In the genomic region with DNA sequence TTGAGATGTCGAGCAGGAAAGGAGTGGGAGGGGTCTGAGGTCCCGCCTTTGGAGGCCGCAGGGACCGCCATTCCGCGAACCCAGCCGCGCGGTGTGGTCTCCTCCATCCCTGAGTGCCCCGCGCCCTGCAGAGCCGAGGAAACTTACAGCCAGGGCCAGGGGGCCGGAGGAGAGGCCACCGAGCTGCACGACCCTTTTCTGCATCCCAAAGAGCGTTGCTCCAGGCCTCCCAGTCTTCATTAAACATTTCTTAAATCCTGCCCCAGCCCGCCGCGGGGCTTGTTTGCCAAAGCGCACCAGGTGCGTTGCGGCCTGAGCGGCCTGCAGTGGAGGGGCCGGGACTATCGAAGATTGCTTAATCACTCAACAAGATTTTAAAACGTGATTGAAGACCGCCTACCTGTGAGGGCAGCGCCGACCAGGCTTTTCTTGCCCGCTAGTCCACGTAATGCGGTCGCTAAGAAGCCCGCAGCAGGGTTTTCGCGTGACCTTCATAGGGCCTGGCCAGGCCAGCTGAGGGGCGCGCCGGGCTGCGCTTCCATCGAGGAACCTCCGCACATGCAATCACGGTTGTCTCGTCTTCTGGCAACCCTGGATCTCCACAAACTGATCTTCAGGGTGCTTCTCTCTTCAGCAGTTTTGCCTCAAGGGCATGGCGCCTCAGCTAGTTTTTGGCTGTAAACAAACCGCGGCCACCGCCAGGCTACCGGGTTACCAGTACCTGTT, we compare ENCODE assay signal across 8 cellular contexts. TPM values are rescaled to one million over a fixed set of nuclear protein-coding genes. Genes with fewer than 3 reads are reported as not detected.
A peak's percentile ranks its signal among the peaks of the same experiment; 100 is the strongest.
DNase-seq lines count a peak whose midpoint lies in the region; ATAC-seq and TF ChIP-seq lines count a peak whose summit lies in the region.

No MANE protein-coding gene starts in this region.

- H3K9me3 Mint-ChIP-seq in CD4-positive, alpha-beta memory T cell: peaks cover 0 to 4% (median 0%) of the 10 kb centered on the region in 8 donors
- H3K9me3 Mint-ChIP-seq in glutamatergic neuron (ENCODE audit: unreplicated experiment): peaks cover 12% of the 10 kb centered on the region

- no peak overlapping the region for H2BK120ac ChIP-seq in trophoblast cell (ENCODE audit: insufficient read depth, low read length, poor library complexity)

- CTCF ChIA-PET in CD4-positive, alpha-beta memory T cell (lab: Charles Lee; ENCODE audit: partially characterized antibody): no interaction called here

- no peaks in the 10 kb centered on the region for H3K9me3 ChIP-seq in CD4-positive, alpha-beta memory T cell (ENCODE audit: control insufficient read depth in 1 of 2, low read length in 2 of 2)
- H3K9me3 ChIP-seq in trophoblast cell (ENCODE audit: insufficient read depth, low read depth, low read length): peaks cover 2% of the 10 kb centered on the region

- H3K36me3 Mint-ChIP-seq in CD4-positive, alpha-beta memory T cell: peaks cover 0 to 2% of the 10 kb centered on the region in 2 donors
- no peaks in the 10 kb centered on the region for H3K36me3 Mint-ChIP-seq in glutamatergic neuron (ENCODE audit: unreplicated experiment)

- H2BK5ac ChIP-seq in trophoblast cell (ENCODE audit: low read depth, low read length, poor library complexity): peak overlapping the region; percentile 4

- H2AFZ ChIP-seq in trophoblast cell (ENCODE audit: insufficient read depth, low read length, poor library complexity): peak overlapping the region; percentile 87

- DNase-seq in CD4-positive, alpha-beta memory T cell: no peak
- DNase-seq in SK-N-DZ (ENCODE audit: low spot score) (peak; percentile 42), glutamatergic neuron (peak; percentile 52), trophoblast cell (peak; percentile 87 to 89), NCI-H1930 (lab: John Stamatoyannopoulos, UW) (no peak)
- no peak for DNase-seq in activated effector memory CD4-positive, alpha-beta T cell treated with anti-CD3 and anti-CD28 coated beads, Interleukin-2, amount 50 U/mL, for 16 hours

- POLR2A ChIA-PET in CD4-positive, alpha-beta memory T cell (lab: Charles Lee; ENCODE audit: partially characterized antibody): no interaction called here

- peaks cover 19% of the 10 kb centered on the region for H3K79me2 ChIP-seq in trophoblast cell (ENCODE audit: control insufficient read depth, insufficient read depth, low read length, poor library complexity)

- no peak overlapping the region for H3K4ac ChIP-seq in trophoblast cell (ENCODE audit: low read depth, low read length)

- no peak overlapping the region for H3K9ac ChIP-seq in trophoblast cell (ENCODE audit: low read length)

- no peak overlapping the region for H3K4me3 ChIP-seq in CD4-positive, alpha-beta memory T cell (ENCODE audit: low read length in 2 of 2)
- peak overlapping the region; percentile 80 for H3K4me3 ChIP-seq in trophoblast cell (ENCODE audit: low read depth, low read length)

- no peaks in the 10 kb centered on the region for H3K4me1 ChIP-seq in CD4-positive, alpha-beta memory T cell (ENCODE audit: insufficient read depth, low read length)
- peaks cover 7 to 11% of the 10 kb centered on the region in 2 experiments for H3K4me1 ChIP-seq in trophoblast cell (ENCODE audit: control insufficient read depth in 1 of 2, insufficient read depth in 2 of 2, low read length in 2 of 2)

- no peak overlapping the region for H2BK12ac ChIP-seq in trophoblast cell (ENCODE audit: low read length)

- H2AK5ac ChIP-seq in trophoblast cell (ENCODE audit: low read length): no peak overlapping the region

- WGBS in trophoblast cell (ENCODE audit: extremely low coverage, insufficient coverage, insufficient read length): no CpG with 5 or more reads among the region's 49 CpGs

- H3K27me3 Mint-ChIP-seq in CD4-positive, alpha-beta memory T cell: peaks cover 14 to 21% of the 10 kb centered on the region in 2 donors
- peaks cover 11% of the 10 kb centered on the region for H3K27me3 Mint-ChIP-seq in glutamatergic neuron (ENCODE audit: unreplicated experiment)

- peaks cover 4 to 8% (median 5%) of the 10 kb centered on the region in 4 donors for H3K4me1 Mint-ChIP-seq in CD4-positive, alpha-beta memory T cell
- H3K4me1 Mint-ChIP-seq in glutamatergic neuron (ENCODE audit: low read depth, unreplicated experiment): peaks cover 7% of the 10 kb centered on the region

- peak overlapping the region; percentile 73 for H4K12ac ChIP-seq in trophoblast cell (ENCODE audit: low read depth, low read length)

- no peak overlapping the region for H3K27ac ChIP-seq in CD4-positive, alpha-beta memory T cell (ENCODE audit: low read depth, low read length)
- no peak overlapping the region for H3K27ac ChIP-seq in trophoblast cell (ENCODE audit: low read depth, low read length)

- TF ChIP-seq CTCF in glutamatergic neuron (IDR thresholded peaks at IDR 0.05; ENCODE audit: partially characterized antibody, unreplicated experiment): no peak

- peaks cover 27% of the 10 kb centered on the region for H3K79me1 ChIP-seq in trophoblast cell (ENCODE audit: low read length)

- H3K18ac ChIP-seq in trophoblast cell (ENCODE audit: low read length): peak overlapping the region; percentile 33

- H4K8ac ChIP-seq in trophoblast cell (ENCODE audit: low read depth, low read length): peak overlapping the region; percentile 59

- H3K27me3 ChIP-seq in CD4-positive, alpha-beta memory T cell (ENCODE audit: insufficient read depth, low read length): peaks cover 10% of the 10 kb centered on the region
- H3K27me3 ChIP-seq in trophoblast cell (ENCODE audit: insufficient read depth, low read length): no peaks in the 10 kb centered on the region

- no peak for ATAC-seq in HG03139 (IDR thresholded peaks at IDR 0.05; ENCODE audit: unreplicated experiment)
- ATAC-seq in GM19023 (IDR thresholded peaks at IDR 0.05; ENCODE audit: unreplicated experiment): no peak

- H4K91ac ChIP-seq in trophoblast cell (ENCODE audit: low read depth, low read length): no peak overlapping the region

- H3K36me3 ChIP-seq in CD4-positive, alpha-beta memory T cell (ENCODE audit: insufficient read depth, low read length): no peaks in the 10 kb centered on the region
- no peaks in the 10 kb centered on the region for H3K36me3 ChIP-seq in trophoblast cell (ENCODE audit: control insufficient read depth in 1 of 2, insufficient read depth in 2 of 2, low read length in 2 of 2)

- H3K23ac ChIP-seq in trophoblast cell (ENCODE audit: low read length): no peak overlapping the region

- no peak overlapping the region for H3K27ac Mint-ChIP-seq in CD4-positive, alpha-beta memory T cell
- H3K27ac Mint-ChIP-seq in glutamatergic neuron (ENCODE audit: unreplicated experiment): no peak overlapping the region

- intact Hi-C loops in CD4-positive, alpha-beta memory T cell (cut with micrococcal nuclease): no loop called here

- H3K14ac ChIP-seq in trophoblast cell (ENCODE audit: low read length): peak overlapping the region; percentile 4

- peak overlapping the region; percentile 15 to 79 (median 55) for H3K4me3 Mint-ChIP-seq in CD4-positive, alpha-beta memory T cell
- H3K4me3 Mint-ChIP-seq in glutamatergic neuron (ENCODE audit: unreplicated experiment): peak overlapping the region; percentile 80

- peak overlapping the region; percentile 99 for H3K4me2 ChIP-seq in trophoblast cell (ENCODE audit: low read length)

RNA-seq across cellular contexts. Expression of a gene that starts 2.0 kb away (rescaled TPM):
- under 1 TPM; 0.61 to 0.97 TPM for total RNA-seq in CD4-positive, alpha-beta memory T cell
- polyA plus RNA-seq in CD4-positive, alpha-beta memory T cell: under 1 TPM in 1 of 2 donors, not detected in 1; 0.16 TPM
- polyA plus RNA-seq in SK-N-DZ (2014; cell fraction: cytosol; rRNA removed): 88.4 and 92.9 TPM in 2 replicates
- 89.9 and 109 TPM in 2 replicates for polyA plus RNA-seq in SK-N-DZ (2014; cell fraction: nucleus; rRNA removed)
- 174 TPM for total RNA-seq in glutamatergic neuron (ENCODE audit: unreplicated experiment)
- polyA plus RNA-seq in trophoblast cell (2013): 57.7 and 58.8 TPM in 2 replicates

Comparison
In these comparisons a context has a peak if more than half of its experiments do, and no peak if none do; other contexts are left out.
1. DNase-seq: peak in SK-N-DZ (single experiment), glutamatergic neuron (single experiment) and trophoblast cell (2 of 2); none in CD4-positive, alpha-beta memory T cell (0 of 5), NCI-H1930 (0 of 2) and activated effector memory CD4-positive, alpha-beta T cell treated with anti-CD3 and anti-CD28 coated beads, Interleukin-2, amount 50 U/mL, for 16 hours (single experiment).
2. RNA of a gene that starts 2.0 kb away (total RNA-seq): 174 TPM in glutamatergic neuron (single experiment); 0.61 to 0.97 TPM in CD4-positive, alpha-beta memory T cell; every median in the first group is over 10 times any median in the second.